ENCODE assay signal across 18 cellular contexts in the genomic region with DNA sequence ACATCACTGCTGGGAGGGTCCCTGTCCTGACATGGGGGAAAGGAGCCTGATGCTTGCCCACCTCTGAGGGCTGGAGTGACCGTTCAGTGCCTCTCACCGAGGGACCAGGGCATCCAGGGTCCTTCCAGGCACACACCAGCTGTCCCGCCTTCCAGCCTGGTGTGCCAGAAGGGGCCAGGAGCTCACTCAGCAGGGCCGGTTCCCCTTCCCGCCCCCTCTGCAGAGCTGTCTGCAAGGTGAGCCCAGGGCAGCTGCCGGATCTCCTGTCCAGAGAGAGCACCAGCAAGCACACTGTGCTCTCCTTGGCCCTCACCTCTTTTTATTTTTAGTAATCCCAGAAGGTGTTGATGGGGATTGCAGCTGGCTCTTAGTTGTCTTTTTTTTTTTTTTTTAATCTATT. TPM values are rescaled to one million over a fixed set of nuclear protein-coding genes. Genes with fewer than 3 reads are reported as not detected.
DNase-seq lines count a peak whose midpoint lies in the region; ATAC-seq, FAIRE-seq and TF ChIP-seq lines count a peak whose summit lies in the region.
"Had no signal": no experiment of that assay in that cellular context is flagged by ENCODE, and none has a peak within 500 bp of the region (broad histone marks: within the 10 kb centered on the region; RNA-seq: fewer than 3 reads in every experiment).

No MANE protein-coding gene starts in this region.

- no peak for DNase-seq in cardiac muscle cell (ENCODE audit: low read depth in 1 of 2, low spot score in 1 of 2)
- DNase-seq in nephron progenitor cell = no peak
- DNase-seq in thoracic aorta (ENCODE audit: low spot score) = no peak
- DNase-seq in H54 (ENCODE audit: insufficient read length, low spot score) = no peak
- no peak for DNase-seq in left lung
- no peak for DNase-seq in RKO (ENCODE audit: low spot score)
- DNase-seq: activated CD4-positive, alpha-beta memory T cell treated with anti-CD3 and anti-CD28 coated beads for 36 hours; amygdala; dermis blood vessel endothelial cell; DMS79 treated with DMSO at 0.1 percent for 48 hours; NCI-H2107; stimulated activated naive CD4-positive, alpha-beta T cell treated with Interleukin-2 at 50 U/mL for 16 hours had no signal

- H3K4me3 ChIP-seq in cardiac muscle cell (no peak overlapping the region), thoracic aorta (no peak overlapping the region), left lung (no peak overlapping the region)
- H3K4me3 ChIP-seq: BLaER1 treated with 17β-estradiol and CSF1 and Interleukin-3, amounts not matched to agents 10 nM and 100 nM; SK-N-MC had no signal

- H3K4me1 ChIP-seq in cardiac muscle cell (ENCODE audit: low read depth) (peaks cover 49% of the 10 kb centered on the region), thoracic aorta (ENCODE audit: control insufficient read depth in 1 of 2, low read depth in 2 of 2) (peaks cover 26 to 45% of the 10 kb centered on the region in 2 donors), left lung (peaks cover 16 to 35% of the 10 kb centered on the region in 2 donors)

- H3K27me3 Mint-ChIP-seq in nephron progenitor cell (ENCODE audit: low read depth, poor library complexity) = peaks cover 4% of the 10 kb centered on the region
- H3K27me3 Mint-ChIP-seq: activated CD4-positive, alpha-beta memory T cell treated with anti-CD3 and anti-CD28 coated beads for 36 hours had no signal

- H3K9me3 Mint-ChIP-seq in nephron progenitor cell = no peaks in the 10 kb centered on the region
- H3K9me3 Mint-ChIP-seq: activated CD4-positive, alpha-beta memory T cell treated with anti-CD3 and anti-CD28 coated beads for 36 hours; activated T-helper 1 cell treated with anti-CD3 and anti-CD28 coated beads, Interleukin-12 subunit alpha, Interleukin-12 subunit beta, Interleukin-2, Interleukin-4 antibody, amounts not matched to agents 30 ng/mL and 10 ng/mL and 1 ng/mL, durations not matched to agents 14 hours and 24 hours and 36 hours had no signal

- TF ChIP-seq CTCF in cardiac muscle cell (IDR thresholded peaks at IDR 0.05; ENCODE audit: low read depth, low read length) (no peak), nephron progenitor cell (IDR thresholded peaks at IDR 0.05) (no peak), thoracic aorta (IDR thresholded peaks at IDR 0.05) (no peak), left lung (IDR thresholded peaks at IDR 0.05) (no peak)

- H3K36me3 ChIP-seq in cardiac muscle cell (peaks cover 4% of the 10 kb centered on the region), thoracic aorta (peaks cover 7% of the 10 kb centered on the region), left lung (peaks cover 0 to 34% of the 10 kb centered on the region in 2 donors)

- no peak for TF ChIP-seq POLR2A in H54 (IDR thresholded peaks at IDR 0.05; ENCODE audit: low read depth, low read length)

- ATAC-seq in thoracic aorta (ENCODE audit: insufficient number of reproducible peaks, low FRiP score, low read depth) (no peak), GM21367 (IDR thresholded peaks at IDR 0.05; ENCODE audit: unreplicated experiment) (no peak), left lung (no peak)

- peak overlapping the region; percentile 44 for H3K4me3 Mint-ChIP-seq in nephron progenitor cell
- H3K4me3 Mint-ChIP-seq: activated CD4-positive, alpha-beta memory T cell treated with anti-CD3 and anti-CD28 coated beads for 36 hours; activated T-helper 1 cell treated with anti-CD3 and anti-CD28 coated beads, Interleukin-12 subunit alpha, Interleukin-12 subunit beta, Interleukin-2, Interleukin-4 antibody, amounts not matched to agents 30 ng/mL and 10 ng/mL and 1 ng/mL, durations not matched to agents 14 hours and 24 hours and 36 hours had no signal

- H3K27me3 ChIP-seq in cardiac muscle cell = no peaks in the 10 kb centered on the region
- no peaks in the 10 kb centered on the region for H3K27me3 ChIP-seq in thoracic aorta (replicated peaks; ENCODE audit: insufficient read depth)
- H3K27me3 ChIP-seq in left lung = no peaks in the 10 kb centered on the region
- H3K27me3 ChIP-seq: BLaER1 treated with 17β-estradiol and CSF1 and Interleukin-3, amounts not matched to agents 10 nM and 100 nM had no signal

- H3K27ac ChIP-seq in angular gyrus (ENCODE audit: low read depth, low read length) (peak overlapping the region; percentile 87), cardiac muscle cell (peak overlapping the region; percentile 71), thoracic aorta (peak overlapping the region; percentile 60 to 71), left lung (no peak overlapping the region)
- H3K27ac ChIP-seq: BLaER1 treated with 17β-estradiol and CSF1 and Interleukin-3, amounts not matched to agents 10 nM and 100 nM; SK-N-MC had no signal

- H3K36me3 Mint-ChIP-seq in nephron progenitor cell (ENCODE audit: low read depth) = peaks cover 10% of the 10 kb centered on the region
- H3K36me3 Mint-ChIP-seq: activated CD4-positive, alpha-beta memory T cell treated with anti-CD3 and anti-CD28 coated beads for 36 hours had no signal

- no peaks in the 10 kb centered on the region for H3K9me3 ChIP-seq in cardiac muscle cell (ENCODE audit: low read depth)
- H3K9me3 ChIP-seq in thoracic aorta = no peaks in the 10 kb centered on the region
- no peaks in the 10 kb centered on the region for H3K9me3 ChIP-seq in left lung
- H3K9me3 ChIP-seq: BLaER1 treated with 17β-estradiol and CSF1 and Interleukin-3, amounts not matched to agents 10 nM and 100 nM had no signal

- no peak for FAIRE-seq in H54 (lab: Jason Lieb, UNC)
- FAIRE-seq: TTC549 had no signal

- H3K4me1 Mint-ChIP-seq in nephron progenitor cell = peaks cover 83% of the 10 kb centered on the region

- intact Hi-C loops in left lung (cut with DNase I) = no loop called here

- peak overlapping the region; percentile 77 for H3K27ac Mint-ChIP-seq in nephron progenitor cell
- H3K27ac Mint-ChIP-seq: activated CD4-positive, alpha-beta memory T cell treated with anti-CD3 and anti-CD28 coated beads for 36 hours; activated T-helper 1 cell treated with anti-CD3 and anti-CD28 coated beads, Interleukin-12 subunit alpha, Interleukin-12 subunit beta, Interleukin-2, Interleukin-4 antibody, amounts not matched to agents 30 ng/mL and 10 ng/mL and 1 ng/mL, durations not matched to agents 14 hours and 24 hours and 36 hours had no signal

RNA-seq across cellular contexts. Expression of a gene that starts 16.9 kb away (rescaled TPM):
- total RNA-seq in cardiac muscle cell (29.8 and 41.4 TPM in 2 replicates), thoracic aorta (10 to 100 TPM; 57.8 to 80.6 TPM), left lung (10 to 100 TPM; 33.0 to 42.6 TPM)
- polyA plus RNA-seq in cardiac muscle cell = 13.7 and 20.1 TPM in 2 replicates

RNA-seq across cellular contexts. Expression of a gene that starts 41.2 kb away (rescaled TPM):
- total RNA-seq in cardiac muscle cell (2.7 and 5.4 TPM in 2 replicates), thoracic aorta (100 to 1,000 TPM; 107 to 171 TPM), left lung (10 to 100 TPM; 24.7 to 39.4 TPM)
- 3.2 and 4.6 TPM in 2 replicates for polyA plus RNA-seq in cardiac muscle cell

Comparison
In these comparisons a context has a peak if more than half of its experiments do, and no peak if none do; other contexts are left out.
1. H3K27ac ChIP-seq: peak in angular gyrus (single experiment), cardiac muscle cell (single experiment) and thoracic aorta (2 of 2); none in left lung (0 of 2).